Comparison of ENCODE assay signal across 21 cellular contexts in genomic region chr1:233019083-233019482, GRCh38.
DNase-seq lines count a peak whose midpoint lies in the region; ATAC-seq, FAIRE-seq and TF ChIP-seq lines count a peak whose summit lies in the region.
"Had no signal": no experiment of that assay in that cellular context is flagged by ENCODE, and none has a peak within 500 bp of the region (broad histone marks: within the 10 kb centered on the region; RNA-seq: fewer than 3 reads in every experiment).

No MANE protein-coding gene starts in this region.

- no peak for FAIRE-seq in GM12878 (lab: Jason Lieb, UNC)
- FAIRE-seq: A204.1, H1 had no signal

- TF ChIP-seq POLR2A in GM12878 (IDR thresholded peaks at IDR 0.05; ENCODE audit: low read depth, low read length), result no peak

- no peaks in the 10 kb centered on the region for H3K9me3 ChIP-seq in GM12878 (replicated peaks; ENCODE audit: control insufficient read depth, insufficient read depth, low read length)
- H3K9me3 ChIP-seq: BE2C had no signal

- no peak overlapping the region for H3K9ac ChIP-seq in GM12878 (ENCODE audit: control insufficient read depth, insufficient read depth, low read length)

- no peak overlapping the region for H2AFZ ChIP-seq in GM23338
- no peak overlapping the region for H2AFZ ChIP-seq in GM12878 (ENCODE audit: control insufficient read depth, low read depth, low read length)

- H3K27ac Mint-ChIP-seq in GM23338, result peak overlapping the region; percentile 11; the same call in 1 of the 2 replicates
- peak overlapping the region; percentile 6 for H3K27ac Mint-ChIP-seq in nephron progenitor cell
- H3K27ac Mint-ChIP-seq: CD4-positive, alpha-beta T cell had no signal

- H3K4me2 ChIP-seq in GM23338 (no peak overlapping the region), GM12878 (ENCODE audit: control insufficient read depth, insufficient read depth) (no peak overlapping the region)

- H4K20me1 ChIP-seq in GM23338 (replicated peaks; ENCODE audit: insufficient read depth), result no peaks in the 10 kb centered on the region; the same call in 1 of the 2 replicates
- H4K20me1 ChIP-seq in GM12878 (ENCODE audit: control insufficient read depth, insufficient read depth), result no peaks in the 10 kb centered on the region

- BruUV-seq in GM12878 (replicated peaks; lab: Mats Ljungman, UMichigan), result no TSS peak

- no peak for DNase-seq in GM23338 (ENCODE audit: low spot score)
- DNase-seq in GM12878 (ENCODE audit: low read depth, low spot score), result no peak
- peak; percentile 9 for DNase-seq in islet precursor cell
- no peak for DNase-seq in nephron progenitor cell
- DNase-seq in HEK293T (ENCODE audit: extremely low spot score), result no peak
- no peak for DNase-seq in COLO668 (lab: John Stamatoyannopoulos, UW; ENCODE audit: unreplicated experiment)
- no peak for DNase-seq in C1 segment of cervical spinal cord (lab: John Stamatoyannopoulos, UW)
- DNase-seq: ACHN; BE2C; CD4-positive, alpha-beta T cell; DMS153; DMS79; GF-D8; H9; Karpas-422; KBM-7 had no signal

- no peak overlapping the region for H3K4me3 Mint-ChIP-seq in GM23338
- H3K4me3 Mint-ChIP-seq in nephron progenitor cell, result no peak overlapping the region
- H3K4me3 Mint-ChIP-seq: CD4-positive, alpha-beta T cell; H9 had no signal

- no peak overlapping the region for H3K4me3 ChIP-seq in GM23338
- H3K4me3 ChIP-seq in GM12878, result no peak overlapping the region

- TF ChIP-seq RAD21 in GM12878 (IDR thresholded peaks at IDR 0.05; ENCODE audit: insufficient read depth, low read depth, low read length), result no peak

- RAD21 ChIA-PET in GM12878 (lab: Charles Lee; ENCODE audit: unreplicated experiment), result no interaction called here

- WGBS in GM12878 (ENCODE audit: insufficient coverage, insufficient replicate concordance, low lambda C conversion rate, missing lambda C conversion rate), result 67% methylated on average over 3 of the region's 3 CpGs

- peaks cover 7% of the 10 kb centered on the region for H3K27me3 Mint-ChIP-seq in GM23338 (ENCODE audit: insufficient read depth, low read depth, poor library complexity)
- H3K27me3 Mint-ChIP-seq in nephron progenitor cell (ENCODE audit: low read depth, poor library complexity), result peaks cover 3% of the 10 kb centered on the region
- H3K27me3 Mint-ChIP-seq: CD4-positive, alpha-beta T cell had no signal

- H3K27me3 ChIP-seq in GM23338 (ENCODE audit: insufficient read depth) (no peaks in the 10 kb centered on the region), GM12878 (replicated peaks in 1 of 2; ENCODE audit: control insufficient read depth in 2 of 2, insufficient read depth in 2 of 2, low read length in 1 of 2) (no peaks in the 10 kb centered on the region)
- H3K27me3 ChIP-seq: BE2C had no signal

- H3K27ac ChIP-seq in GM23338 (ENCODE audit: low read depth), result no peak overlapping the region
- H3K27ac ChIP-seq in GM12878 (ENCODE audit: control insufficient read depth, insufficient read depth), result no peak overlapping the region
- H3K27ac ChIP-seq: C4-2B, HL-60 had no signal

- TF ChIP-seq CTCF in GM23338 (conservative IDR thresholded peaks at IDR 0.05; ENCODE audit: low read depth in 2 of 2) (no peak), GM12878 (IDR thresholded peaks at IDR 0.05 in 2 of 3, conservative IDR thresholded peaks at IDR 0.05 in 1 of 3; ENCODE audit: control insufficient read depth in 2 of 3, extremely low read depth in 1 of 3, insufficient read depth in 1 of 3, low read depth in 3 of 3, low read length in 3 of 3) (no peak), nephron progenitor cell (IDR thresholded peaks at IDR 0.05) (no peak)

- H3K4me1 Mint-ChIP-seq in GM23338 (peaks cover 7% of the 10 kb centered on the region; the same call in 2 of the 3 replicates), nephron progenitor cell (peaks cover 50% of the 10 kb centered on the region)

- POLR2A ChIA-PET in GM12878 (lab: Charles Lee), result no interaction called here
- POLR2A ChIA-PET in HEK293T (lab: Yijun Ruan, JAX), result no interaction called here

- intact Hi-C loops in GM12878 (cut with micrococcal nuclease; ENCODE audit: unreplicated experiment), result no loop called here

- H3K36me3 ChIP-seq in GM23338 (ENCODE audit: insufficient read depth), result peaks cover 15% of the 10 kb centered on the region
- no peaks in the 10 kb centered on the region for H3K36me3 ChIP-seq in GM12878 (ENCODE audit: control insufficient read depth in 2 of 2, insufficient read depth in 2 of 2, low read length in 1 of 2)
- H3K36me3 ChIP-seq: BE2C had no signal

- CTCF ChIA-PET in GM12878 (lab: Yijun Ruan, JAX), result no interaction called here
- CTCF ChIA-PET in HEK293T (lab: Yijun Ruan, JAX), result no interaction called here

- H3F3A ChIP-seq in GM23338 (replicated peaks; ENCODE audit: low read depth), result no peaks in the 10 kb centered on the region

- no peak for TF ChIP-seq EP300 in GM12878 (IDR thresholded peaks at IDR 0.05; ENCODE audit: borderline replicate concordance in 1 of 2, control insufficient read depth in 1 of 2, low read depth in 2 of 2, low read length in 2 of 2)

- no peaks in the 10 kb centered on the region for H3K9me2 ChIP-seq in GM23338 (ENCODE audit: insufficient read depth)

- peaks cover 42% of the 10 kb centered on the region for H3K36me3 Mint-ChIP-seq in GM23338 (ENCODE audit: low read depth)
- H3K36me3 Mint-ChIP-seq in nephron progenitor cell (ENCODE audit: low read depth), result peaks cover 6% of the 10 kb centered on the region

- in situ Hi-C loops in GM12878 (cut with MboI), result no loop called here

- H3K79me2 ChIP-seq in GM23338 (replicated peaks; ENCODE audit: insufficient read depth) (no peaks in the 10 kb centered on the region), GM12878 (ENCODE audit: control insufficient read depth, insufficient read depth, low read length) (no peaks in the 10 kb centered on the region)

- H3K9me3 Mint-ChIP-seq in GM23338 (no peaks in the 10 kb centered on the region; the same call in 2 of the 3 replicates), nephron progenitor cell (no peaks in the 10 kb centered on the region)
- H3K9me3 Mint-ChIP-seq: CD4-positive, alpha-beta T cell; H9 had no signal

- SMC1A ChIA-PET in GM12878 (lab: Charles Lee; ENCODE audit: uncharacterized antibody, unreplicated experiment), result no interaction called here

- ATAC-seq in GM23338 (no peak), GM12878 (no peak), GM18498 (IDR thresholded peaks at IDR 0.05; ENCODE audit: unreplicated experiment) (no peak)

- no peaks in the 10 kb centered on the region for H3K4me1 ChIP-seq in GM23338 (ENCODE audit: insufficient read depth)
- 0 out of 2 replicates have a peak, but pooled peaks cover 5% of the 10 kb centered on the region for H3K4me1 ChIP-seq in GM12878 (ENCODE audit: control insufficient read depth, insufficient read depth, low read length)
- H3K4me1 ChIP-seq: BE2C had no signal

TF ChIP-seq in GM12878, 131 proteins besides CTCF, POLR2A, EP300 and RAD21 (continues in another document):
- TF ChIP-seq ASH2L (IDR thresholded peaks at IDR 0.05; ENCODE audit: borderline replicate concordance, low read depth), result no peak
- TF ChIP-seq PAX8 (IDR thresholded peaks at IDR 0.05), result no peak
- no peak for TF ChIP-seq ETV6 (conservative IDR thresholded peaks at IDR 0.05 in 1 of 2, IDR thresholded peaks at IDR 0.05 in 1 of 2; ENCODE audit: borderline replicate concordance in 1 of 2, low read depth in 1 of 2)
- no peak for TF ChIP-seq CBX3 (IDR thresholded peaks at IDR 0.05; ENCODE audit: borderline replicate concordance, low read depth)
- no peak for TF ChIP-seq NR2C1 (IDR thresholded peaks at IDR 0.05)
- no peak for TF ChIP-seq TCF7 (IDR thresholded peaks at IDR 0.05; ENCODE audit: borderline replicate concordance)
- peak; percentile 39; the same call in 1 of the 2 replicates for TF ChIP-seq SPI1 (IDR thresholded peaks at IDR 0.05; ENCODE audit: borderline replicate concordance, insufficient read depth, low read depth, low read length)

TF ChIP-seq in HEK293T, 16 proteins besides CTCF, POLR2A, EP300 and RAD21:
- TF ChIP-seq HDGF (IDR thresholded peaks at IDR 0.05; ENCODE audit: borderline replicate concordance), result no peak
- no peak for TF ChIP-seq FOXA1 (IDR thresholded peaks at IDR 0.05)
- TF ChIP-seq L3MBTL2 (conservative IDR thresholded peaks at IDR 0.05), result no peak
- no peak for TF ChIP-seq SUZ12 (IDR thresholded peaks at IDR 0.05)
- no peak for TF ChIP-seq CTBP1 (IDR thresholded peaks at IDR 0.05; ENCODE audit: borderline replicate concordance)
- no peak for TF ChIP-seq NFRKB (IDR thresholded peaks at IDR 0.05)
- no peak for TF ChIP-seq ELF4 (IDR thresholded peaks at IDR 0.05)
- TF ChIP-seq ZNF384 (IDR thresholded peaks at IDR 0.05), result no peak
- no peak for TF ChIP-seq ARNT (IDR thresholded peaks at IDR 0.05)
- TF ChIP-seq FOXK2 (IDR thresholded peaks at IDR 0.05), result no peak
- no peak for TF ChIP-seq FOXM1 (IDR thresholded peaks at IDR 0.05; ENCODE audit: borderline replicate concordance)
- no peak for TF ChIP-seq SP1 (IDR thresholded peaks at IDR 0.05)
- no peak for TF ChIP-seq BHLHE40 (IDR thresholded peaks at IDR 0.05; ENCODE audit: borderline replicate concordance)
- TF ChIP-seq PKNOX1 (IDR thresholded peaks at IDR 0.05), result no peak
- no peak for TF ChIP-seq TARDBP (IDR thresholded peaks at IDR 0.05)
TF ChIP-seq in HEK293T: peak in this region for 0.
